11 cellular contexts compared by ENCODE assay signal in genomic region chr7:76129836-76130235, GRCh38.
"Had no signal": no experiment of that assay in that cellular context is flagged by ENCODE, and none has a peak within 500 bp of the region (broad histone marks: within the 10 kb centered on the region; RNA-seq: fewer than 3 reads in every experiment).

No MANE protein-coding gene starts in this region.

- H3K4me3 ChIP-seq: MG63 had no signal

- H3K9me3 ChIP-seq: MG63, SK-N-SH had no signal

- H3K4me2 ChIP-seq: SK-N-SH had no signal

- H3K27me3 ChIP-seq: MG63 had no signal

- H3K9me2 ChIP-seq: SK-N-SH had no signal

- DNase-seq: KG1; NCI-H1092; NCI-H1105 treated with DMSO at 0.1 percent for 48 hours; NCI-H1930; NCI-H2171; NCI-H446 treated with DMSO at 0.1 percent for 48 hours; NK-92 treated with Interleukin-12 subunit alpha and Interleukin-12 subunit beta, amount 100 ng/mL, for 24 hours; T-cell had no signal

- H3K9ac ChIP-seq: SK-N-SH had no signal

- H3K36me3 ChIP-seq: MG63 had no signal

- H3K27ac ChIP-seq: RWPE1 had no signal
